8 cellular contexts compared by ENCODE assay signal in the genomic region with DNA sequence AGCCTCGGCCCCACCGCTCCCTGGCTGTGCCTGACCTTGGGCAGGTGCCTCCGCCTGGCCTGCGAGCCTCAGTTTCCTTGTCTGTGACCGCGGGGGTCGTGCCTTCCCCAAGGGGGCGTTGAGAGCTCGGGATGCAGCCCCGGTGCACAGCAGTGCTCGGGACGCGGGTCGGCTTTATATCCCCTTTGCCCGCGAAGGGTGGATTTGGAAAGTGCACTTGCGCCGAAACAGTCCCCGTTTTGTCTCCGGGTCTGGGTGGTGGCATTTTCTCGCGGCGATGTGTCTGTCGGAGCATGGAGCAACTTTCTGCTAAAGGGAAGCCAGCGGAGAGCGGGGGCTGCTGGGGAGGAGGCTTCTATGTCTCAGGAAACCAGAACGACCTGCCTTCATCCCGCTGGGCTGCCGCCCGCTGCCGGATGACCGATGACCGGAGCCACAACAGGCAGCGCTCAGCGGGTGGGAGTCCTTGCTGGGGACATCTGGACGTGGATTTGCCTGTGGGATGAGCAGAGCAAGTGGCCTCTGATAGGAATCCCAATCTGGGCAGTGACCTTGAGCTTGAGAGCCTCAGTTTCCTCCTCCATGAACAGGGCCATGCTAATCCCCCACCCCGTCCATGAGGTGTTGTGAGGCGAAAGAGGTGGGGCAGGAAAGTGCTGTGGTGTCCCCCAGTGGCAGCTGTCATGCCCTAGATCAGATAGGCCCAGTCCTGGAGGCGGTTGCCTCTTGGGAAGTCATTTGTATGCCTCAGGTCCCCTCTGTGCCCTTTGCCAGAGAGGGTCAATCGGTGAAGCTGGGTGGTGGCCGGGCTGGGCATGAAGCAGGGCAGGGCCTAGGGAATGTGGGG. TPM values are rescaled to one million over a fixed set of nuclear protein-coding genes. Genes with fewer than 3 reads are reported as not detected.
A peak's percentile ranks its signal among the peaks of the same experiment; 100 is the strongest.
DNase-seq lines count a peak whose midpoint lies in the region; ATAC-seq and TF ChIP-seq lines count a peak whose summit lies in the region.

No MANE protein-coding gene starts in this region.

- DNase-seq in activated T-cell treated with anti-CD3 and anti-CD28 coated beads, Interleukin-2, amount 50 U/mL, for 4 hours = peak; percentile 32
- peak; percentile 28 for DNase-seq in stimulated activated CD4-positive, alpha-beta T cell treated with anti-CD3 and anti-CD28 coated beads, Interleukin-1b, Interleukin-23, amount 100 ng/mL, for 48 hours
- DNase-seq in Caco-2 = no peak
- DNase-seq in OCI-LY7 (ENCODE audit: low spot score) = no peak
- DNase-seq in BE2C = no peak

- H3K36me3 ChIP-seq in Loucy (ENCODE audit: insufficient read depth, low read length) (no peaks in the 10 kb centered on the region), Caco-2 (ENCODE audit: control insufficient read depth, insufficient read depth, low read length) (no peaks in the 10 kb centered on the region), OCI-LY7 (ENCODE audit: insufficient read depth, low read length) (no peaks in the 10 kb centered on the region), BE2C (no peaks in the 10 kb centered on the region)

- H3F3A ChIP-seq in Loucy (ENCODE audit: low read depth) = 0 out of 2 replicates have a peak, but pooled peaks cover 3% of the 10 kb centered on the region

- peaks cover 81% of the 10 kb centered on the region for H3K4me1 Mint-ChIP-seq in activated T-cell treated with anti-CD3 and anti-CD28 coated beads, Interleukin-2, amount 50 U/mL, for 4 hours (ENCODE audit: low read depth)
- H3K4me1 Mint-ChIP-seq in Caco-2 (ENCODE audit: low read depth, unreplicated experiment) = no peaks in the 10 kb centered on the region

- peak; percentile 41 to 52 for ATAC-seq in activated T-cell treated with anti-CD3 and anti-CD28 coated beads, Interleukin-2, amount 50 U/mL, for 4 hours
- no peak for ATAC-seq in HG03175 (IDR thresholded peaks at IDR 0.05; ENCODE audit: unreplicated experiment)

- H3K4me3 ChIP-seq in Loucy (ENCODE audit: low read length, poor library complexity, severe bottlenecking) (peak overlapping the region; percentile 80), iPS-11a (ENCODE audit: low read depth, low read length) (peak overlapping the region; percentile 80), Caco-2 (ENCODE audit: low read depth, low read length) (no peak overlapping the region), OCI-LY7 (ENCODE audit: low read depth, low read length, poor library complexity, severe bottlenecking) (no peak overlapping the region), BE2C (ENCODE audit: low read depth, low read length) (no peak overlapping the region)

- H3K9me2 ChIP-seq in Loucy (replicated peaks; ENCODE audit: low read depth, low read length) = no peaks in the 10 kb centered on the region
- no peaks in the 10 kb centered on the region for H3K9me2 ChIP-seq in OCI-LY7 (ENCODE audit: insufficient read depth, low read length)

- intact Hi-C loops in Caco-2 (cut with micrococcal nuclease; ENCODE audit: unreplicated experiment) (no loop called here), OCI-LY7 (cut with micrococcal nuclease; ENCODE audit: unreplicated experiment) (no loop called here)

- TF ChIP-seq CTCF in Loucy (conservative IDR thresholded peaks at IDR 0.05; ENCODE audit: low read length) (peak; percentile 25), Caco-2 (IDR thresholded peaks at IDR 0.05; ENCODE audit: insufficient read depth in 1 of 2, low read depth in 1 of 2, low read length in 1 of 2, severe bottlenecking in 1 of 2, unreplicated experiment in 1 of 2) (no peak), OCI-LY7 (conservative IDR thresholded peaks at IDR 0.05; ENCODE audit: low read length) (no peak), BE2C (IDR thresholded peaks at IDR 0.05; ENCODE audit: low read depth, low read length) (no peak)

- H3K27me3 ChIP-seq in Loucy (ENCODE audit: insufficient read depth, low read length, poor library complexity, severe bottlenecking) = no peaks in the 10 kb centered on the region
- H3K27me3 ChIP-seq in Caco-2 (replicated peaks; ENCODE audit: control insufficient read depth, insufficient read depth, low read length) = no peaks in the 10 kb centered on the region
- H3K27me3 ChIP-seq in BE2C = peaks cover 57% of the 10 kb centered on the region

- H4K20me1 ChIP-seq in Loucy (ENCODE audit: insufficient read depth, low read length, poor library complexity, severe bottlenecking) (no peaks in the 10 kb centered on the region), OCI-LY7 (ENCODE audit: insufficient read depth, low read length) (no peaks in the 10 kb centered on the region)

- H2AFZ ChIP-seq in Loucy (ENCODE audit: low read length) (no peak overlapping the region; the same call in 1 of the 2 replicates), OCI-LY7 (ENCODE audit: low read length) (no peak overlapping the region)

- H3K4me1 ChIP-seq in Loucy (ENCODE audit: insufficient read depth, low read length, poor library complexity, severe bottlenecking) (peaks cover 26% of the 10 kb centered on the region), Caco-2 (peaks cover 6% of the 10 kb centered on the region; the same call in 1 of the 2 replicates), OCI-LY7 (ENCODE audit: insufficient read depth, low read length, poor library complexity, severe bottlenecking) (no peaks in the 10 kb centered on the region), BE2C (no peaks in the 10 kb centered on the region)

- no TSS peak for BruUV-seq in Caco-2 (replicated peaks; lab: Mats Ljungman, UMichigan)
- BruUV-seq in OCI-LY7 (replicated peaks; lab: Mats Ljungman, UMichigan) = no TSS peak

- H3K9ac ChIP-seq in Loucy (ENCODE audit: low read depth, low read length, poor library complexity, severe bottlenecking) = peak overlapping the region; percentile 67

- POLR2A ChIA-PET in Caco-2 (lab: Charles Lee) (no interaction called here), OCI-LY7 (lab: Charles Lee) (no interaction called here)

- H3K79me2 ChIP-seq in Loucy (ENCODE audit: insufficient read depth, low read length) (peaks cover 20% of the 10 kb centered on the region), OCI-LY7 (ENCODE audit: insufficient read depth, low read depth, low read length) (no peaks in the 10 kb centered on the region)

- H3K27ac Mint-ChIP-seq in Caco-2 (ENCODE audit: unreplicated experiment) = no peak overlapping the region

- peak overlapping the region; percentile 95 for H3K4me3 Mint-ChIP-seq in activated T-cell treated with anti-CD3 and anti-CD28 coated beads, Interleukin-2, amount 50 U/mL, for 4 hours
- no peak overlapping the region for H3K4me3 Mint-ChIP-seq in Caco-2 (ENCODE audit: unreplicated experiment)

- no peak overlapping the region for H3K27ac ChIP-seq in OCI-LY7 (ENCODE audit: low read depth, low read length, poor library complexity, severe bottlenecking)

- CTCF ChIA-PET in Caco-2 (lab: Charles Lee) = no interaction called here
- CTCF ChIA-PET in OCI-LY7 (lab: Charles Lee; ENCODE audit: unreplicated experiment) = no interaction called here

- H3K9me3 ChIP-seq in Loucy (ENCODE audit: insufficient read depth, low read depth, low read length) (no peaks in the 10 kb centered on the region), Caco-2 (no peaks in the 10 kb centered on the region), OCI-LY7 (ENCODE audit: low read length) (no peaks in the 10 kb centered on the region), BE2C (no peaks in the 10 kb centered on the region)

- H3K27me3 Mint-ChIP-seq in activated T-cell treated with anti-CD3 and anti-CD28 coated beads, Interleukin-2, amount 50 U/mL, for 4 hours (ENCODE audit: low read depth) = peaks cover 4% of the 10 kb centered on the region
- no peaks in the 10 kb centered on the region for H3K27me3 Mint-ChIP-seq in Caco-2 (ENCODE audit: insufficient read depth, unreplicated experiment)

- H3K4me2 ChIP-seq in Loucy (ENCODE audit: low read depth, low read length, poor library complexity, severe bottlenecking) = peak overlapping the region; percentile 73
- H3K4me2 ChIP-seq in OCI-LY7 (ENCODE audit: low read length) = no peak overlapping the region

- no peaks in the 10 kb centered on the region for H3K9me3 Mint-ChIP-seq in activated T-cell treated with anti-CD3 and anti-CD28 coated beads, Interleukin-2, amount 50 U/mL, for 4 hours
- no peaks in the 10 kb centered on the region for H3K9me3 Mint-ChIP-seq in Caco-2 (ENCODE audit: unreplicated experiment)

- H3K36me3 Mint-ChIP-seq in activated T-cell treated with anti-CD3 and anti-CD28 coated beads, Interleukin-2, amount 50 U/mL, for 4 hours (ENCODE audit: insufficient read depth) = peaks cover 24% of the 10 kb centered on the region
- H3K36me3 Mint-ChIP-seq in Caco-2 (ENCODE audit: insufficient read depth, unreplicated experiment) = no peaks in the 10 kb centered on the region

RNA-seq across cellular contexts. Expression of a gene that starts 0.7 kb away (rescaled TPM):
- total RNA-seq in activated T-cell treated with anti-CD3 and anti-CD28 coated beads, Interleukin-2, amount 50 U/mL, for 4 hours = 10 to 100 TPM; 25.3 to 56.1 (median 31.1) TPM
- not detected in 2 replicates for total RNA-seq in Caco-2 (2022)
- total RNA-seq in OCI-LY7 (2014; rRNA removed; shearing (Covaris generic)) = not detected in 2 replicates
- total RNA-seq in OCI-LY7 (2022) = not detected in 2 replicates
- 0.14 TPM for polyA plus RNA-seq in BE2C (2012; ENCODE audit: insufficient read depth, insufficient read length, low read depth)

Comparison
In these comparisons a context has a peak if more than half of its experiments do, and no peak if none do; other contexts are left out.
1. H3K4me3 ChIP-seq: peak in Loucy (single experiment) and iPS-11a (single experiment); none in Caco-2 (single experiment), OCI-LY7 (single experiment) and BE2C (single experiment).
2. DNase-seq: peak in activated T-cell treated with anti-CD3 and anti-CD28 coated beads, Interleukin-2, amount 50 U/mL, for 4 hours (single experiment) and stimulated activated CD4-positive, alpha-beta T cell treated with anti-CD3 and anti-CD28 coated beads, Interleukin-1b, Interleukin-23, amount 100 ng/mL, for 48 hours (single experiment); none in Caco-2 (0 of 2), OCI-LY7 (single experiment) and BE2C (single experiment).
3. RNA of a gene that starts 0.7 kb away (total RNA-seq): 25.3 to 56.1 TPM in activated T-cell treated with anti-CD3 and anti-CD28 coated beads, Interleukin-2, amount 50 U/mL, for 4 hours; not detected in Caco-2 and not detected in OCI-LY7; every median in the first group is over 10 times any median in the second.